ENCODE assay signal across 11 cellular contexts in genomic region chr1:170707959-170708666, GRCh38. TPM values are rescaled to one million over a fixed set of nuclear protein-coding genes. Genes with fewer than 3 reads are reported as not detected.
DNase-seq lines count a peak whose midpoint lies in the region; ATAC-seq, FAIRE-seq and TF ChIP-seq lines count a peak whose summit lies in the region.
"Had no signal": no experiment of that assay in that cellular context is flagged by ENCODE, and none has a peak within 500 bp of the region (broad histone marks: within the 10 kb centered on the region; RNA-seq: fewer than 3 reads in every experiment).

No MANE protein-coding gene starts in this region.

- BruUV-seq in GM12878 (replicated peaks; lab: Mats Ljungman, UMichigan), result no TSS peak

- no peaks in the 10 kb centered on the region for H3K4me1 Mint-ChIP-seq in glutamatergic neuron (ENCODE audit: low read depth, unreplicated experiment)

- RAD21 ChIA-PET in GM12878 (lab: Charles Lee; ENCODE audit: unreplicated experiment), result interaction anchor here (1.5 kb wide), 1 partner anchor 52 kb away, joined by 3 read pairs; no protein-coding TSS in a partner anchor

- no peaks in the 10 kb centered on the region for H3K27me3 Mint-ChIP-seq in glutamatergic neuron (ENCODE audit: unreplicated experiment)

- in situ Hi-C loops in GM12878 (cut with MboI), result no loop called here

- H3K4me3 ChIP-seq in A549, result no peak overlapping the region
- H3K4me3 ChIP-seq in GM12878, result no peak overlapping the region

- H3K79me2 ChIP-seq in GM12878 (ENCODE audit: control insufficient read depth, insufficient read depth, low read length), result no peaks in the 10 kb centered on the region

- DNase-seq in A549 (ENCODE audit: low read depth in 1 of 2, low spot score in 1 of 2), result peak; percentile 34 to 60
- peak; percentile 93 for DNase-seq in HS-27A (ENCODE audit: low read depth)
- no peak for DNase-seq in GM12878 (ENCODE audit: low read depth, low spot score)
- DNase-seq in kidney glomerular epithelial cell (lab: John Stamatoyannopoulos, UW), result peak; percentile 68
- DNase-seq in NCI-H187 (lab: John Stamatoyannopoulos, UW), result no peak
- no peak for DNase-seq in stimulated activated CD4-positive, alpha-beta T cell treated with anti-CD3 and anti-CD28 coated beads, Interleukin-4, amount 100 ng/mL, for 24 hours
- DNase-seq in glutamatergic neuron, result no peak
- DNase-seq: activated CD8-positive, alpha-beta T cell treated with anti-CD3 and anti-CD28 coated beads, Interleukin-2, amount 10 ng/mL, durations not matched to agents 7 days and 5 days; DND-41; NCI-H1694 treated with DMSO at 0.1 percent for 48 hours had no signal

- no peak for TF ChIP-seq CTCF in A549 (IDR thresholded peaks at IDR 0.05)
- no peak for TF ChIP-seq CTCF in GM12878 (IDR thresholded peaks at IDR 0.05 in 2 of 3, conservative IDR thresholded peaks at IDR 0.05 in 1 of 3; ENCODE audit: control insufficient read depth in 2 of 3, extremely low read depth in 1 of 3, insufficient read depth in 1 of 3, low read depth in 3 of 3, low read length in 3 of 3)
- no peak for TF ChIP-seq CTCF in glutamatergic neuron (IDR thresholded peaks at IDR 0.05; ENCODE audit: partially characterized antibody, unreplicated experiment)

- no peak for FAIRE-seq in A549 (lab: Jason Lieb, UNC)
- FAIRE-seq in GM12878 (lab: Jason Lieb, UNC), result no peak

- no peak overlapping the region for H3K9ac ChIP-seq in GM12878 (ENCODE audit: control insufficient read depth, insufficient read depth, low read length)

- TF ChIP-seq POLR2A in A549 (IDR thresholded peaks at IDR 0.05; ENCODE audit: low read length) (no peak), GM12878 (IDR thresholded peaks at IDR 0.05; ENCODE audit: low read depth, low read length) (no peak)

- H3K9me3 ChIP-seq in A549, result no peaks in the 10 kb centered on the region; the same call in 2 of the 3 replicates
- no peaks in the 10 kb centered on the region for H3K9me3 ChIP-seq in GM12878 (replicated peaks; ENCODE audit: control insufficient read depth, insufficient read depth, low read length)

- no peaks in the 10 kb centered on the region for H3K36me3 ChIP-seq in GM12878 (ENCODE audit: control insufficient read depth in 2 of 2, insufficient read depth in 2 of 2, low read length in 1 of 2)

- H3K27me3 ChIP-seq in GM12878 (replicated peaks in 1 of 2; ENCODE audit: control insufficient read depth in 2 of 2, insufficient read depth in 2 of 2, low read length in 1 of 2), result no peaks in the 10 kb centered on the region

- POLR2A ChIA-PET in A549 (lab: Yijun Ruan, JAX), result no interaction called here
- POLR2A ChIA-PET in GM12878 (lab: Charles Lee), result interaction anchor here (0.8 kb wide), 1 partner anchor 11 kb away, joined by 3 read pairs; no protein-coding TSS in a partner anchor

- intact Hi-C loops in GM12878 (cut with micrococcal nuclease; ENCODE audit: unreplicated experiment), result no loop called here

- H3K27ac Mint-ChIP-seq in glutamatergic neuron (ENCODE audit: unreplicated experiment), result no peak overlapping the region
- H3K27ac Mint-ChIP-seq: activated CD8-positive, alpha-beta T cell treated with anti-CD3 and anti-CD28 coated beads, Interleukin-2, amount 10 ng/mL, durations not matched to agents 7 days and 5 days had no signal

- H3K4me2 ChIP-seq in A549, result no peak overlapping the region
- H3K4me2 ChIP-seq in GM12878 (ENCODE audit: control insufficient read depth, insufficient read depth), result no peak overlapping the region

- no peaks in the 10 kb centered on the region for H3K36me3 Mint-ChIP-seq in glutamatergic neuron (ENCODE audit: unreplicated experiment)

- TF ChIP-seq RAD21 in A549 (conservative IDR thresholded peaks at IDR 0.05 in 1 of 2, IDR thresholded peaks at IDR 0.05 in 1 of 2) (no peak), GM12878 (IDR thresholded peaks at IDR 0.05; ENCODE audit: insufficient read depth, low read depth, low read length) (no peak)

- no peaks in the 10 kb centered on the region for H3K9me3 Mint-ChIP-seq in glutamatergic neuron (ENCODE audit: unreplicated experiment)

- H3K27ac ChIP-seq in A549 (no peak overlapping the region), GM12878 (ENCODE audit: control insufficient read depth, insufficient read depth) (no peak overlapping the region)

- H3K4me1 ChIP-seq in A549 (no peaks in the 10 kb centered on the region), GM12878 (ENCODE audit: control insufficient read depth, insufficient read depth, low read length) (no peaks in the 10 kb centered on the region)

- SMC1A ChIA-PET in GM12878 (lab: Charles Lee; ENCODE audit: uncharacterized antibody, unreplicated experiment), result interaction anchor here (0.6 to 2.0 kb wide), 2 partner anchors 9 to 549 kb away, joined by 3 to 5 read pairs; no protein-coding TSS in a partner anchor

- ATAC-seq in A549 (peak; percentile 76 to 92), GM12878 (no peak), HG02798 (IDR thresholded peaks at IDR 0.05; ENCODE audit: poor library complexity, unreplicated experiment) (no peak)
- ATAC-seq: activated CD8-positive, alpha-beta T cell treated with anti-CD3 and anti-CD28 coated beads, Interleukin-2, amount 10 ng/mL, durations not matched to agents 7 days and 5 days had no signal

- H3K4me3 Mint-ChIP-seq in glutamatergic neuron (ENCODE audit: unreplicated experiment), result no peak overlapping the region
- H3K4me3 Mint-ChIP-seq: activated CD8-positive, alpha-beta T cell treated with anti-CD3 and anti-CD28 coated beads, Interleukin-2, amount 10 ng/mL, durations not matched to agents 7 days and 5 days had no signal

- no peak overlapping the region for H2AFZ ChIP-seq in GM12878 (ENCODE audit: control insufficient read depth, low read depth, low read length)

- 17% methylated on average over 5 of the region's 5 CpGs for WGBS in A549 (ENCODE audit: missing lambda C conversion rate)
- 23% methylated on average over 5 of the region's 5 CpGs for WGBS in GM12878 (ENCODE audit: insufficient coverage, insufficient replicate concordance, low lambda C conversion rate, missing lambda C conversion rate)

- CTCF ChIA-PET in A549 (lab: Yijun Ruan, JAX), result no interaction called here
- CTCF ChIA-PET in GM12878 (lab: Yijun Ruan, JAX), result interaction anchor here (7.0 kb wide), 1 partner anchor 20 kb away, joined by 53 read pairs; no protein-coding TSS in a partner anchor

- no peak for TF ChIP-seq EP300 in A549 (IDR thresholded peaks at IDR 0.05)
- no peak for TF ChIP-seq EP300 in GM12878 (IDR thresholded peaks at IDR 0.05; ENCODE audit: borderline replicate concordance in 1 of 2, control insufficient read depth in 1 of 2, low read depth in 2 of 2, low read length in 2 of 2)

- H4K20me1 ChIP-seq in GM12878 (ENCODE audit: control insufficient read depth, insufficient read depth), result no peaks in the 10 kb centered on the region

TF ChIP-seq in A549, 52 proteins besides CTCF, POLR2A, EP300 and RAD21 (continues in another document):
- TF ChIP-seq EHMT2 (IDR thresholded peaks at IDR 0.05; ENCODE audit: low read depth) (no peak), NPAS2 (CRISPR knock-in tag; IDR thresholded peaks at IDR 0.05; ENCODE audit: borderline replicate concordance) (no peak), TP53 (CRISPR knock-in tag; IDR thresholded peaks at IDR 0.05) (no peak), FOSL2 (IDR thresholded peaks at IDR 0.05) (peak; percentile 77), FOSL2 (CRISPR knock-in tag; IDR thresholded peaks at IDR 0.05) (peak; percentile 87)
- TF ChIP-seq, protein P1, sequence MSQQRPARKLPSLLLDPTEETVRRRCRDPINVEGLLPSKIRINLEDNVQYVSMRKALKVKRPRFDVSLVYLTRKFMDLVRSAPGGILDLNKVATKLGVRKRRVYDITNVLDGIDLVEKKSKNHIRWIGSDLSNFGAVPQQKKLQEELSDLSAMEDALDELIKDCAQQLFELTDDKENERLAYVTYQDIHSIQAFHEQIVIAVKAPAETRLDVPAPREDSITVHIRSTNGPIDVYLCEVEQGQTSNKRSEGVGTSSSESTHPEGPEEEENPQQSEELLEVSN (IDR thresholded peaks at IDR 0.05; ENCODE audit: borderline replicate concordance, low read depth), result no peak

TF ChIP-seq in GM12878, 131 proteins besides CTCF, POLR2A, EP300 and RAD21:
- TF ChIP-seq IKZF1 (conservative IDR thresholded peaks at IDR 0.05) (0 out of 2 replicates have a peak, but pooled peaks have one; percentile 27), BCL11A (IDR thresholded peaks at IDR 0.05; ENCODE audit: low read depth, low read length) (no peak)

RNA-seq across cellular contexts. Expression of gene PRRX1, which starts 44.2 kb away (rescaled TPM):
- polyA plus RNA-seq in A549 (2011; rRNA removed) (0.14 TPM in 1 of 2 replicates, not detected in the other), A549 (2017; fragmentation: RNase III; extraction: RNeasy Plus Mini Kit Qiagen cat#74134 plus additional on column Dnase treatment) (not detected in 3 replicates), GM12878 (2011; rRNA removed) (48.2 and 64.6 TPM in 2 replicates), GM12878 (2014; fragmentation: Illumina TruSeq; extraction: Trizol) (1.6 and 5.1 TPM in 2 replicates), GM12878 (2014; fragmentation: Nextera tagmentation; extraction: Ambion mirVana) (under 1 TPM; 0.42 to 0.48 TPM), GM12878 (2014; rRNA removed) (1.4 and 2.2 TPM in 2 replicates), GM12878 (2016; fragmentation: Nextera tagmentation; extraction: Ambion mirVana) (1 to 10 TPM in 1 of 2 experiments, under 1 TPM in 1; 0.67 to 1.3 TPM)
- 0.08 TPM in 1 of 2 replicates, not detected in the other for polyA plus RNA-seq in A549 (2012; cell fraction: cytosol; rRNA removed)
- polyA plus RNA-seq in A549 (2012; cell fraction: nucleus; rRNA removed), result not detected in 2 replicates
- not detected in 2 replicates for polyA minus RNA-seq in A549 (2011; rRNA and poly(A)+ RNA removed)
- total RNA-seq in GM12878 (2013; cell fraction: nucleolus; rRNA removed), result 30.6 and 33.8 TPM in 2 replicates
- total RNA-seq in GM12878 (2014; rRNA removed) (2.7 and 3.7 TPM in 2 replicates), GM12878 (2014; rRNA removed; fragmentation: Illumina TruSeq; extraction: Trizol) (1.3 and 2.4 TPM in 2 replicates), GM12878 (2021) (2.0 and 2.8 TPM in 2 replicates), glutamatergic neuron (ENCODE audit: unreplicated experiment) (not detected)
- polyA plus RNA-seq in GM12878 (2011; ENCODE audit: low read depth), result 0.16 TPM
- polyA plus RNA-seq in GM12878 (2011; cell fraction: cytosol; rRNA removed), result 35.9 and 39.3 TPM in 2 replicates
- polyA plus RNA-seq in GM12878 (2011; cell fraction: nucleus; rRNA removed), result 34.2 and 44.6 TPM in 2 replicates
- 0.26 and 0.56 TPM in 2 replicates for polyA plus RNA-seq in GM12878 (2012)
- polyA minus RNA-seq in GM12878 (2011; rRNA and poly(A)+ RNA removed), result 63.7 and 81.4 TPM in 2 replicates
- polyA minus RNA-seq in GM12878 (2011; cell fraction: cytosol; rRNA and poly(A)+ RNA removed), result 24.7 and 24.9 TPM in 2 replicates
- polyA minus RNA-seq in GM12878 (2011; cell fraction: nucleus; rRNA and poly(A)+ RNA removed), result 22.6 and 31.6 TPM in 2 replicates
- total RNA-seq: activated CD8-positive, alpha-beta T cell treated with anti-CD3 and anti-CD28 coated beads, Interleukin-2, amount 10 ng/mL, durations not matched to agents 7 days and 5 days had no signal

Comparison
In these comparisons a context has a peak if more than half of its experiments do, and no peak if none do; other contexts are left out.
1. ATAC-seq: peak in A549 (2 of 2); none in GM12878 (single experiment) and HG02798 (single experiment).
2. DNase-seq: peak in A549 (2 of 2), HS-27A (single experiment) and kidney glomerular epithelial cell (single experiment); none in GM12878 (single experiment), NCI-H187 (0 of 2), stimulated activated CD4-positive, alpha-beta T cell treated with anti-CD3 and anti-CD28 coated beads, Interleukin-4, amount 100 ng/mL, for 24 hours (single experiment) and glutamatergic neuron (single experiment).
3. Of the 24 proteins assayed by ChIP-seq in both GM12878 and A549: peak only in GM12878: none; only in A549: JUNB; in both: none; in neither: 23.